ENCODE assay signal across 15 cellular contexts in genomic region chr3:169509780-169510179, GRCh38.
A peak's percentile ranks its signal among the peaks of the same experiment; 100 is the strongest.
DNase-seq lines count a peak whose midpoint lies in the region; ATAC-seq and FAIRE-seq lines count a peak whose summit lies in the region.
"Had no signal": no experiment of that assay in that cellular context is flagged by ENCODE, and none has a peak within 500 bp of the region (broad histone marks: within the 10 kb centered on the region; RNA-seq: fewer than 3 reads in every experiment).

No MANE protein-coding gene starts in this region.

- peaks cover 0 to 2% (median 0%) of the 10 kb centered on the region in 5 donors for H3K36me3 Mint-ChIP-seq in naive thymus-derived CD4-positive, alpha-beta T cell
- H3K36me3 Mint-ChIP-seq in naive thymus-derived CD8-positive, alpha-beta T cell: no peaks in the 10 kb centered on the region
- H3K36me3 Mint-ChIP-seq: activated naive CD8-positive, alpha-beta T cell had no signal

- DNase-seq in DMS153 (lab: John Stamatoyannopoulos, UW) (peak; percentile 43), DMS153 treated with DMSO at 0.1 percent for 48 hours (lab: John Stamatoyannopoulos, UW; ENCODE audit: unreplicated experiment) (no peak), small intestine (no peak)
- no peak for DNase-seq in naive thymus-derived CD4-positive, alpha-beta T cell
- DNase-seq in stimulated activated naive CD4-positive, alpha-beta T cell treated with Interleukin-2 at 50 U/mL for 16 hours (lab: John Stamatoyannopoulos, UW): no peak
- no peak for DNase-seq in naive thymus-derived CD8-positive, alpha-beta T cell
- DNase-seq: foreskin fibroblast; NCI-H1694 treated with DMSO at 0.1 percent for 48 hours; nucleus accumbens; stimulated activated CD4-positive, alpha-beta T cell treated with anti-CD3 and anti-CD28 coated beads, Interleukin-15, amount 100 ng/mL, for 24 hours had no signal

- WGBS in small intestine, 3 donors: 68 to 89% (median 84%) methylated on average over 10 of the region's 10 CpGs

- H3K27ac ChIP-seq in naive thymus-derived CD4-positive, alpha-beta T cell (ENCODE audit: low read depth, low read length): no peak overlapping the region
- peak overlapping the region in 1 of 2 donors; percentile 26 for H3K27ac ChIP-seq in small intestine (ENCODE audit: low read depth in 1 of 2, low read length in 1 of 2)
- H3K27ac ChIP-seq: 22Rv1, coronary artery had no signal

- intact Hi-C loops in naive thymus-derived CD4-positive, alpha-beta T cell (cut with micrococcal nuclease): no loop called here

- peaks cover 0 to 1% (median 0%) of the 10 kb centered on the region in 11 donors for H3K9me3 Mint-ChIP-seq in naive thymus-derived CD4-positive, alpha-beta T cell
- peaks cover 0 to 2% (median 0%) of the 10 kb centered on the region in 9 donors for H3K9me3 Mint-ChIP-seq in naive thymus-derived CD8-positive, alpha-beta T cell

- H3K4me3 Mint-ChIP-seq in naive thymus-derived CD4-positive, alpha-beta T cell: peak overlapping the region in 1 of 10 donors; percentile 12
- H3K4me3 Mint-ChIP-seq in naive thymus-derived CD8-positive, alpha-beta T cell: no peak overlapping the region
- H3K4me3 Mint-ChIP-seq: activated naive CD8-positive, alpha-beta T cell had no signal

- H3K27me3 Mint-ChIP-seq in naive thymus-derived CD4-positive, alpha-beta T cell: no peaks in the 10 kb centered on the region
- H3K27me3 Mint-ChIP-seq in naive thymus-derived CD8-positive, alpha-beta T cell: peaks cover 0 to 1% (median 0%) of the 10 kb centered on the region in 5 donors
- H3K27me3 Mint-ChIP-seq: activated naive CD8-positive, alpha-beta T cell had no signal

- CTCF ChIA-PET in naive thymus-derived CD4-positive, alpha-beta T cell (lab: Charles Lee): no interaction called here

- no peak for FAIRE-seq in small intestine (lab: Jason Lieb, UNC)

- no peaks in the 10 kb centered on the region for H3K27me3 ChIP-seq in naive thymus-derived CD4-positive, alpha-beta T cell (ENCODE audit: control insufficient read depth in 2 of 2, insufficient read depth in 2 of 2, low read length in 2 of 2)
- no peaks in the 10 kb centered on the region for H3K27me3 ChIP-seq in small intestine (ENCODE audit: control insufficient read depth in 2 of 2, insufficient read depth in 2 of 2, low read length in 2 of 2)

- POLR2A ChIA-PET in naive thymus-derived CD4-positive, alpha-beta T cell (lab: Charles Lee): no interaction called here
- POLR2A ChIA-PET in naive thymus-derived CD8-positive, alpha-beta T cell (lab: Charles Lee): no interaction called here

- peak; percentile 3 for ATAC-seq in GM21825 (IDR thresholded peaks at IDR 0.05; ENCODE audit: unreplicated experiment)
- peak; percentile 52 for ATAC-seq in HG03521 (IDR thresholded peaks at IDR 0.05; ENCODE audit: unreplicated experiment)
- no peak for ATAC-seq in naive thymus-derived CD4-positive, alpha-beta T cell
- ATAC-seq in naive thymus-derived CD8-positive, alpha-beta T cell: no peak

- H3K4me1 ChIP-seq in naive thymus-derived CD4-positive, alpha-beta T cell (ENCODE audit: control insufficient read depth in 2 of 2, insufficient read depth in 2 of 2, low read length in 2 of 2): no peaks in the 10 kb centered on the region
- H3K4me1 ChIP-seq in small intestine (ENCODE audit: control insufficient read depth in 2 of 2, insufficient read depth in 1 of 2, low read depth in 1 of 2, low read length in 1 of 2): no peaks in the 10 kb centered on the region

- H3K4me1 Mint-ChIP-seq in naive thymus-derived CD4-positive, alpha-beta T cell: peaks cover 7 to 17% (median 15%) of the 10 kb centered on the region in 7 donors
- peaks cover 0 to 15% (median 11%) of the 10 kb centered on the region in 4 donors for H3K4me1 Mint-ChIP-seq in naive thymus-derived CD8-positive, alpha-beta T cell

- no peaks in the 10 kb centered on the region for H3K9me3 ChIP-seq in naive thymus-derived CD4-positive, alpha-beta T cell (ENCODE audit: control insufficient read depth in 2 of 3, low read length in 3 of 3)
- H3K9me3 ChIP-seq in small intestine (ENCODE audit: control insufficient read depth, low read depth): no peaks in the 10 kb centered on the region

- peak overlapping the region in 5 of 9 donors; percentile 1 to 55 (median 22) for H3K27ac Mint-ChIP-seq in naive thymus-derived CD4-positive, alpha-beta T cell
- peak overlapping the region in 1 of 10 donors; percentile 51 for H3K27ac Mint-ChIP-seq in naive thymus-derived CD8-positive, alpha-beta T cell
- H3K27ac Mint-ChIP-seq: activated naive CD8-positive, alpha-beta T cell had no signal

- H3K4me3 ChIP-seq in naive thymus-derived CD4-positive, alpha-beta T cell (ENCODE audit: low read length): no peak overlapping the region
- no peak overlapping the region for H3K4me3 ChIP-seq in small intestine (ENCODE audit: low read depth in 1 of 2, low read length in 2 of 2)
- H3K4me3 ChIP-seq: coronary artery had no signal

- H3K36me3 ChIP-seq in naive thymus-derived CD4-positive, alpha-beta T cell (ENCODE audit: control insufficient read depth in 2 of 3, insufficient read depth in 3 of 3, low read length in 3 of 3): no peaks in the 10 kb centered on the region
- H3K36me3 ChIP-seq in small intestine (ENCODE audit: control insufficient read depth in 2 of 2, insufficient read depth in 2 of 2, low read length in 2 of 2): no peaks in the 10 kb centered on the region

Comparison
In these comparisons a context has a peak if more than half of its experiments do, and no peak if none do; other contexts are left out.
1. ATAC-seq: peak in GM21825 (single experiment) and HG03521 (single experiment); none in naive thymus-derived CD4-positive, alpha-beta T cell (single experiment) and naive thymus-derived CD8-positive, alpha-beta T cell (0 of 2).